9 cellular contexts compared by ENCODE assay signal in the genomic region with DNA sequence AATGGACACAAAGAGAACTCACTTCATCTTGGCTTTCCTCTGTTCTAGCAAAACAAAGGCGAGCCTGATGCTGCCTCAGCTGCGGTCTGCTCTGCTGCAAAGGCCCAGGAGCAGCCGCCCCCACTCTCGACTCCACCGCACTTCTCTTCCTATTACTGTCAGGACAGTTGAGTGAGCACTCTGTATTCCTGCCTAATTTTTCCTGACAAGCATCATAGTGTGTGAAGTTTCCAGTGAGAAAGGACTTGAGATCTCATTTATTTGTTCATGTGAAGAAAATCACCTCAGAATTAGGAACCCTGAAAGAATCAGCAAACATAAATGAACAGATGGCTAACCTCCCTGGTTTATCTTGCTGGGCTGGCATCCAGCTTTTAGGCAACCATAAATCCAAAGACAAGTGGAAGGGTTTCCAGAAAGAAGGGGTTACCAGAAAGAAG. TPM values are rescaled to one million over a fixed set of nuclear protein-coding genes. Genes with fewer than 3 reads are reported as not detected.
DNase-seq lines count a peak whose midpoint lies in the region; ATAC-seq and TF ChIP-seq lines count a peak whose summit lies in the region.
"Had no signal": no experiment of that assay in that cellular context is flagged by ENCODE, and none has a peak within 500 bp of the region (broad histone marks: within the 10 kb centered on the region; RNA-seq: fewer than 3 reads in every experiment).

No MANE protein-coding gene starts in this region.

- TF ChIP-seq CTCF in OCI-LY1 (IDR thresholded peaks at IDR 0.05; ENCODE audit: low read length), result no peak
- TF ChIP-seq CTCF in colonic mucosa (IDR thresholded peaks at IDR 0.05), result no peak
- no peak for TF ChIP-seq CTCF in mucosa of descending colon (IDR thresholded peaks at IDR 0.05)
- TF ChIP-seq CTCF in upper lobe of right lung (IDR thresholded peaks at IDR 0.05), result no peak

- H3K9me2 ChIP-seq in OCI-LY1 (ENCODE audit: low read depth, low read length), result no peaks in the 10 kb centered on the region

- H3K4me1 Mint-ChIP-seq in effector memory CD8-positive, alpha-beta T cell (ENCODE audit: low read depth in 2 of 2), result peaks cover 18 to 33% of the 10 kb centered on the region in 2 donors

- H3K9ac ChIP-seq in OCI-LY1 (ENCODE audit: low read length) (no peak overlapping the region; the same call in 1 of the 2 replicates), colonic mucosa (ENCODE audit: low read depth in 2 of 2, low read length in 2 of 2) (peak overlapping the region in 1 of 2 donors; percentile 62)

- no peaks in the 10 kb centered on the region for H3F3A ChIP-seq in OCI-LY1 (ENCODE audit: insufficient read depth, low read length)

- no peaks in the 10 kb centered on the region for H4K20me1 ChIP-seq in OCI-LY1 (ENCODE audit: insufficient read depth, low read length)

- H3K27ac ChIP-seq in OCI-LY1 (ENCODE audit: low read depth, low read length, poor library complexity, severe bottlenecking) (peak overlapping the region; percentile 80), colonic mucosa (peak overlapping the region; percentile 80), upper lobe of right lung (peak overlapping the region; percentile 75)

- H3K4me2 ChIP-seq in OCI-LY1 (ENCODE audit: low read length), result peak overlapping the region; percentile 43; the same call in 1 of the 2 replicates

- DNase-seq in NOMO-1 (lab: John Stamatoyannopoulos, UW; ENCODE audit: unreplicated experiment in 2 of 2) (peak; percentile 15 to 23), NOMO-1 treated with dmso at 0.1 percent for 144 hours (lab: John Stamatoyannopoulos, UW; ENCODE audit: unreplicated experiment) (no peak), colonic mucosa (no peak), mucosa of descending colon (peak; percentile 59 to 67 (median 63)), upper lobe of right lung (peak; percentile 71)
- no peak for DNase-seq in effector memory CD8-positive, alpha-beta T cell

- peak overlapping the region; percentile 10 for H3K4me3 ChIP-seq in OCI-LY1 (ENCODE audit: low read depth, low read length, poor library complexity, severe bottlenecking)
- no peak overlapping the region for H3K4me3 ChIP-seq in colonic mucosa
- no peak overlapping the region for H3K4me3 ChIP-seq in mucosa of descending colon
- H3K4me3 ChIP-seq in upper lobe of right lung, result no peak overlapping the region

- H3K27me3 ChIP-seq in OCI-LY1 (ENCODE audit: insufficient read depth, low read length) (no peaks in the 10 kb centered on the region), colonic mucosa (no peaks in the 10 kb centered on the region), upper lobe of right lung (no peaks in the 10 kb centered on the region)

- H3K9me3 Mint-ChIP-seq in effector memory CD8-positive, alpha-beta T cell, result no peaks in the 10 kb centered on the region

- H3K36me3 ChIP-seq in OCI-LY1 (ENCODE audit: insufficient read depth, low read length), result no peaks in the 10 kb centered on the region
- H3K36me3 ChIP-seq in colonic mucosa, result peaks cover 6% of the 10 kb centered on the region
- no peaks in the 10 kb centered on the region for H3K36me3 ChIP-seq in mucosa of descending colon (ENCODE audit: low read depth)
- H3K36me3 ChIP-seq in upper lobe of right lung, result peaks cover 27% of the 10 kb centered on the region

- H3K79me2 ChIP-seq in OCI-LY1 (ENCODE audit: insufficient read depth, low read length), result no peaks in the 10 kb centered on the region

- peak overlapping the region in 1 of 2 donors; percentile 86 for H3K27ac Mint-ChIP-seq in effector memory CD8-positive, alpha-beta T cell

- H3K9me3 ChIP-seq in OCI-LY1 (ENCODE audit: low read length), result no peaks in the 10 kb centered on the region
- no peaks in the 10 kb centered on the region for H3K9me3 ChIP-seq in colonic mucosa
- no peaks in the 10 kb centered on the region for H3K9me3 ChIP-seq in mucosa of descending colon
- no peaks in the 10 kb centered on the region for H3K9me3 ChIP-seq in upper lobe of right lung

- no peaks in the 10 kb centered on the region for H3K27me3 Mint-ChIP-seq in effector memory CD8-positive, alpha-beta T cell

- H2AFZ ChIP-seq in OCI-LY1 (ENCODE audit: low read length), result no peak overlapping the region

- ATAC-seq in HG03520 (IDR thresholded peaks at IDR 0.05; ENCODE audit: unreplicated experiment) (peak; percentile 8), mucosa of descending colon (peak; percentile 24), upper lobe of right lung (peak; percentile 56)
- no peak for ATAC-seq in effector memory CD8-positive, alpha-beta T cell (replicated peaks)

- H3K36me3 Mint-ChIP-seq in effector memory CD8-positive, alpha-beta T cell (ENCODE audit: insufficient read depth), result peaks cover 13% of the 10 kb centered on the region

- intact Hi-C loops in colonic mucosa (cut with DNase I) (no loop called here), mucosa of descending colon (cut with DNase I, micrococcal nuclease) (loop anchor here in 1 of 2 donors (10.0 kb wide), 1 partner anchor 107 kb away; a partner anchor contains a TSS), upper lobe of right lung (cut with DNase I) (no loop called here)

- H3K4me1 ChIP-seq in OCI-LY1 (ENCODE audit: insufficient read depth, low read length, severe bottlenecking), result peaks cover 63% of the 10 kb centered on the region
- peaks cover 43% of the 10 kb centered on the region for H3K4me1 ChIP-seq in colonic mucosa
- H3K4me1 ChIP-seq in mucosa of descending colon (ENCODE audit: low read depth), result peaks cover 48% of the 10 kb centered on the region
- H3K4me1 ChIP-seq in upper lobe of right lung, result peaks cover 89% of the 10 kb centered on the region

- H3K4me3 Mint-ChIP-seq in effector memory CD8-positive, alpha-beta T cell, result no peak overlapping the region

RNA-seq across cellular contexts. Expression of a gene that starts 15.6 kb away (rescaled TPM):
- total RNA-seq in colonic mucosa, result 100 to 1,000 TPM; 156 to 164 TPM
- 100 to 1,000 TPM; 148 to 183 (median 172) TPM for total RNA-seq in mucosa of descending colon
- 190 TPM for total RNA-seq in upper lobe of right lung

RNA-seq across cellular contexts. Expression of a gene that starts 49.8 kb away (rescaled TPM):
- total RNA-seq in colonic mucosa (10 to 100 TPM; 31.5 to 35.3 TPM), mucosa of descending colon (10 to 100 TPM; 32.1 to 40.3 (median 36.4) TPM), upper lobe of right lung (38.2 TPM)

RNA-seq across cellular contexts. Expression of a gene that starts 53.5 kb away (rescaled TPM):
- total RNA-seq in colonic mucosa (1 to 10 TPM; 3.9 to 4.8 TPM), mucosa of descending colon (1 to 10 TPM; 3.3 to 9.8 (median 6.1) TPM), upper lobe of right lung (3.6 TPM)
- total RNA-seq: T-helper 2 cell treated with Interferon-gamma antibody and Interleukin-4, amounts not matched to agents 100 ng/mL and 5 ng/mL, for 36 hours had no signal

Comparison
In these comparisons a context has a peak if more than half of its experiments do, and no peak if none do; other contexts are left out.
1. DNase-seq: peak in NOMO-1 (2 of 2), mucosa of descending colon (3 of 3) and upper lobe of right lung (single experiment); none in NOMO-1 treated with dmso at 0.1 percent for 144 hours (single experiment), colonic mucosa (single experiment) and effector memory CD8-positive, alpha-beta T cell (0 of 3).
2. Peak in every context shown above with its lines, with median percentiles within 50 percentile points of each other: H3K27ac ChIP-seq.